1 cellular context compared by ENCODE assay signal in the genomic region with DNA sequence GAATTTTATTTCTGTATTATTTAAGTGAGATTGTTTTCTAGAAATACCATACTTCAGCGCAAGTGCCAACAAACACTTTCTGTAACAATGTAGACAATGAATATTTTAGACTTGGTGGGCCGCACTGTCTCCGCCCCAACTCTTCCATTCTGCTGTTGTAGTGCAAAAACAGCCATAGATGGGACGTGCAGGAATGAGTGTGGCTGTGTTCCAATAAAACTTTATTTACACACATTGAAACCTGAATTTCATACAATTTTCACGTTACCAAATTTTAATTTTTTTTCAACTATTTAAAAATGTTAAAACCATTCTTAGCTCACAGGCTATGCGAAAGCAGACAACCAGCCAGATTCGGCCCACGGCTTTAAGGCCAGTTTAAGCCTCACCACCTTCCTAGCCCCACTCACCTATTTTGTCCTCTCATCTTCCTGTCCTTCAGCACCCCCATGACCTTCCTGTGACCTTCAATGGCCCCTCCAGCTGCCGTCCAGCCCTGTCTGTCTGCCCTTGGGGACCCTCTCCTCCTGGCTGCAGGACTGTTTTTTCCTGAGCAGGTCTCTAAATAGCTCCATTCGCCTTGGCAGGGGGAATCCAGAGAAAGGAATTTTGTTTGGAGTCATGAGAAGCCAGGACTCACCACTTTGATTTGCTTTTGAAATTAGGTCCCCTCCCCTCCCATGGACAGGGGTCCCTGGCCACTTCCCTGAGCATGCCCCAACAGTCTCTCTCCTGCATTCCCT.
A peak's percentile ranks its signal among the peaks of the same experiment; 100 is the strongest.
TF ChIP-seq lines count a peak whose summit lies in the region.

No MANE protein-coding gene starts in this region.

TF ChIP-seq in HepG2, 621 proteins besides CTCF, POLR2A, EP300 and RAD21:
- no peak for TF ChIP-seq RORA (CRISPR knock-in tag; IDR thresholded peaks at IDR 0.05)
- no peak for TF ChIP-seq DR1 (CRISPR knock-in tag; IDR thresholded peaks at IDR 0.05)
- TF ChIP-seq, protein P1, sequence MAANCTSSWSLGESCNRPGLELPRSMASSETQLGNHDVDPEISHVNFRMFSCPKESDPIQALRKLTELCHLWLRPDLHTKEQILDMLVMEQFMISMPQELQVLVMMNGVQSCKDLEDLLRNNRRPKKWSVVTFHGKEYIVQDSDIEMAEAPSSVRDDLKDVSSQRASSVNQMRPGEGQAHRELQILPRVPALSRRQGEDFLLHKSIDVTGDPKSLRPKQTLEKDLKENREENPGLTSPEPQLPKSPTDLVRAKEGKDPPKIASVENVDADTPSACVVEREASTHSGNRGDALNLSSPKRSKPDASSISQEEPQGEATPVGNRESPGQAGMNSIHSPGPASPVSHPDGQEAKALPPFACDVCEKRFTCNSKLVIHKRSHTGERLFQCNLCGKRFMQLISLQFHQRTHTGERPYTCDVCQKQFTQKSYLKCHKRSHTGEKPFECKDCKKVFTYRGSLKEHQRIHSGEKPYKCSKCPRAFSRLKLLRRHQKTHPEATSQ (CRISPR knock-in tag; IDR thresholded peaks at IDR 0.05; ENCODE audit: borderline replicate concordance): no peak
- TF ChIP-seq, protein P2, sequence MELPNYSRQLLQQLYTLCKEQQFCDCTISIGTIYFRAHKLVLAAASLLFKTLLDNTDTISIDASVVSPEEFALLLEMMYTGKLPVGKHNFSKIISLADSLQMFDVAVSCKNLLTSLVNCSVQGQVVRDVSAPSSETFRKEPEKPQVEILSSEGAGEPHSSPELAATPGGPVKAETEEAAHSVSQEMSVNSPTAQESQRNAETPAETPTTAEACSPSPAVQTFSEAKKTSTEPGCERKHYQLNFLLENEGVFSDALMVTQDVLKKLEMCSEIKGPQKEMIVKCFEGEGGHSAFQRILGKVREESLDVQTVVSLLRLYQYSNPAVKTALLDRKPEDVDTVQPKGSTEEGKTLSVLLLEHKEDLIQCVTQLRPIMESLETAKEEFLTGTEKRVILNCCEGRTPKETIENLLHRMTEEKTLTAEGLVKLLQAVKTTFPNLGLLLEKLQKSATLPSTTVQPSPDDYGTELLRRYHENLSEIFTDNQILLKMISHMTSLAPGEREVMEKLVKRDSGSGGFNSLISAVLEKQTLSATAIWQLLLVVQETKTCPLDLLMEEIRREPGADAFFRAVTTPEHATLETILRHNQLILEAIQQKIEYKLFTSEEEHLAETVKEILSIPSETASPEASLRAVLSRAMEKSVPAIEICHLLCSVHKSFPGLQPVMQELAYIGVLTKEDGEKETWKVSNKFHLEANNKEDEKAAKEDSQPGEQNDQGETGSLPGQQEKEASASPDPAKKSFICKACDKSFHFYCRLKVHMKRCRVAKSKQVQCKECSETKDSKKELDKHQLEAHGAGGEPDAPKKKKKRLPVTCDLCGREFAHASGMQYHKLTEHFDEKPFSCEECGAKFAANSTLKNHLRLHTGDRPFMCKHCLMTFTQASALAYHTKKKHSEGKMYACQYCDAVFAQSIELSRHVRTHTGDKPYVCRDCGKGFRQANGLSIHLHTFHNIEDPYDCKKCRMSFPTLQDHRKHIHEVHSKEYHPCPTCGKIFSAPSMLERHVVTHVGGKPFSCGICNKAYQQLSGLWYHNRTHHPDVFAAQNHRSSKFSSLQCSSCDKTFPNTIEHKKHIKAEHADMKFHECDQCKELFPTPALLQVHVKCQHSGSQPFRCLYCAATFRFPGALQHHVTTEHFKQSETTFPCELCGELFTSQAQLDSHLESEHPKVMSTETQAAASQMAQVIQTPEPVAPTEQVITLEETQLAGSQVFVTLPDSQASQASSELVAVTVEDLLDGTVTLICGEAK (IDR thresholded peaks at IDR 0.05): no peak
- TF ChIP-seq, protein P2 (CRISPR knock-in tag; IDR thresholded peaks at IDR 0.05): peak; percentile 83
- TF ChIP-seq, protein P3, sequence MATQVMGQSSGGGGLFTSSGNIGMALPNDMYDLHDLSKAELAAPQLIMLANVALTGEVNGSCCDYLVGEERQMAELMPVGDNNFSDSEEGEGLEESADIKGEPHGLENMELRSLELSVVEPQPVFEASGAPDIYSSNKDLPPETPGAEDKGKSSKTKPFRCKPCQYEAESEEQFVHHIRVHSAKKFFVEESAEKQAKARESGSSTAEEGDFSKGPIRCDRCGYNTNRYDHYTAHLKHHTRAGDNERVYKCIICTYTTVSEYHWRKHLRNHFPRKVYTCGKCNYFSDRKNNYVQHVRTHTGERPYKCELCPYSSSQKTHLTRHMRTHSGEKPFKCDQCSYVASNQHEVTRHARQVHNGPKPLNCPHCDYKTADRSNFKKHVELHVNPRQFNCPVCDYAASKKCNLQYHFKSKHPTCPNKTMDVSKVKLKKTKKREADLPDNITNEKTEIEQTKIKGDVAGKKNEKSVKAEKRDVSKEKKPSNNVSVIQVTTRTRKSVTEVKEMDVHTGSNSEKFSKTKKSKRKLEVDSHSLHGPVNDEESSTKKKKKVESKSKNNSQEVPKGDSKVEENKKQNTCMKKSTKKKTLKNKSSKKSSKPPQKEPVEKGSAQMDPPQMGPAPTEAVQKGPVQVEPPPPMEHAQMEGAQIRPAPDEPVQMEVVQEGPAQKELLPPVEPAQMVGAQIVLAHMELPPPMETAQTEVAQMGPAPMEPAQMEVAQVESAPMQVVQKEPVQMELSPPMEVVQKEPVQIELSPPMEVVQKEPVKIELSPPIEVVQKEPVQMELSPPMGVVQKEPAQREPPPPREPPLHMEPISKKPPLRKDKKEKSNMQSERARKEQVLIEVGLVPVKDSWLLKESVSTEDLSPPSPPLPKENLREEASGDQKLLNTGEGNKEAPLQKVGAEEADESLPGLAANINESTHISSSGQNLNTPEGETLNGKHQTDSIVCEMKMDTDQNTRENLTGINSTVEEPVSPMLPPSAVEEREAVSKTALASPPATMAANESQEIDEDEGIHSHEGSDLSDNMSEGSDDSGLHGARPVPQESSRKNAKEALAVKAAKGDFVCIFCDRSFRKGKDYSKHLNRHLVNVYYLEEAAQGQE (IDR thresholded peaks at IDR 0.05; ENCODE audit: borderline replicate concordance in 1 of 2, low read depth in 1 of 2, low read length in 2 of 2): no peak
- no peak for TF ChIP-seq ZNF180 (CRISPR knock-in tag; IDR thresholded peaks at IDR 0.05; ENCODE audit: borderline replicate concordance, low read depth)
- no peak for TF ChIP-seq ZNF558 (CRISPR knock-in tag; IDR thresholded peaks at IDR 0.05; ENCODE audit: borderline replicate concordance)
